Comparison of ENCODE assay signal across 8 cellular contexts in genomic region chr15:31366169-31366734, GRCh38. TPM values are rescaled to one million over a fixed set of nuclear protein-coding genes. Genes with fewer than 3 reads are reported as not detected.
DNase-seq lines count a peak whose midpoint lies in the region; ATAC-seq and TF ChIP-seq lines count a peak whose summit lies in the region.

No MANE protein-coding gene starts in this region.

- peaks cover 100% of the 10 kb centered on the region for H3K4me1 ChIP-seq in CD4-positive, CD25-positive, alpha-beta regulatory T cell (ENCODE audit: control insufficient read depth, insufficient read depth, low read length, poor library complexity, severe bottlenecking)
- H3K4me1 ChIP-seq in OCI-LY1 (ENCODE audit: insufficient read depth, low read length, severe bottlenecking) (peaks cover 80% of the 10 kb centered on the region), esophagus (ENCODE audit: control insufficient read depth in 2 of 2, insufficient read depth in 2 of 2, low read length in 1 of 2) (peaks cover 16 to 35% of the 10 kb centered on the region in 2 donors), neutrophil (ENCODE audit: control insufficient read depth in 1 of 2, insufficient read depth in 1 of 2, low read depth in 1 of 2, low read length in 1 of 2) (peaks cover 80 to 84% of the 10 kb centered on the region in 2 experiments)

- H3K9me3 ChIP-seq in CD4-positive, CD25-positive, alpha-beta regulatory T cell (ENCODE audit: control insufficient read depth in 2 of 2, low read length in 2 of 2), result peaks cover 5% of the 10 kb centered on the region in 2 experiments
- H3K9me3 ChIP-seq in OCI-LY1 (ENCODE audit: low read length), result no peaks in the 10 kb centered on the region
- H3K9me3 ChIP-seq in esophagus (ENCODE audit: control insufficient read depth in 2 of 2, insufficient read depth in 1 of 2, low read depth in 1 of 2, low read length in 1 of 2), result no peaks in the 10 kb centered on the region
- no peaks in the 10 kb centered on the region for H3K9me3 ChIP-seq in neutrophil

- H3K79me2 ChIP-seq in OCI-LY1 (ENCODE audit: insufficient read depth, low read length), result peaks cover 76% of the 10 kb centered on the region

- H3K36me3 Mint-ChIP-seq in CD4-positive, CD25-positive, alpha-beta regulatory T cell, result peaks cover 28% of the 10 kb centered on the region

- peak overlapping the region; percentile 58; the same call in 1 of the 2 replicates for H3K9ac ChIP-seq in OCI-LY1 (ENCODE audit: low read length)

- H2AFZ ChIP-seq in OCI-LY1 (ENCODE audit: low read length), result no peak overlapping the region

- peak overlapping the region; percentile 86 to 89 (median 88) for H3K4me3 Mint-ChIP-seq in CD4-positive, CD25-positive, alpha-beta regulatory T cell

- H3K4me2 ChIP-seq in OCI-LY1 (ENCODE audit: low read length), result peak overlapping the region; percentile 77

- DNase-seq in CD4-positive, CD25-positive, alpha-beta regulatory T cell, result no peak
- no peak for DNase-seq in dedifferentiated amniotic fluid mesenchymal stem cell (ENCODE audit: extremely low spot score)
- no peak for DNase-seq in KG1 (lab: John Stamatoyannopoulos, UW)
- DNase-seq in DMS153 treated with DMSO at 0.1 percent for 48 hours (lab: John Stamatoyannopoulos, UW; ENCODE audit: unreplicated experiment), result no peak

- peaks cover 4% of the 10 kb centered on the region for H3K27me3 Mint-ChIP-seq in CD4-positive, CD25-positive, alpha-beta regulatory T cell

- H3K9me3 Mint-ChIP-seq in CD4-positive, CD25-positive, alpha-beta regulatory T cell, result peaks cover 0 to 6% (median 0%) of the 10 kb centered on the region in 7 donors

- H4K20me1 ChIP-seq in OCI-LY1 (ENCODE audit: insufficient read depth, low read length), result no peaks in the 10 kb centered on the region

- ATAC-seq in CD4-positive, CD25-positive, alpha-beta regulatory T cell (ENCODE audit: low read depth in 2 of 2), result no peak
- ATAC-seq in HG03354 (IDR thresholded peaks at IDR 0.05; ENCODE audit: poor library complexity, severe bottlenecking, unreplicated experiment), result no peak

- 47 to 52% methylated on average over 7 of the region's 7 CpGs for WGBS in esophagus, 2 donors

- H3K27me3 ChIP-seq in CD4-positive, CD25-positive, alpha-beta regulatory T cell (ENCODE audit: control insufficient read depth, insufficient read depth, low read length), result no peaks in the 10 kb centered on the region
- H3K27me3 ChIP-seq in OCI-LY1 (ENCODE audit: insufficient read depth, low read length) (no peaks in the 10 kb centered on the region), esophagus (ENCODE audit: control insufficient read depth in 1 of 2, insufficient read depth in 2 of 2, low read length in 2 of 2) (no peaks in the 10 kb centered on the region), neutrophil (no peaks in the 10 kb centered on the region)

- TF ChIP-seq CTCF in OCI-LY1 (IDR thresholded peaks at IDR 0.05; ENCODE audit: low read length), result no peak; the same call in 1 of the 2 replicates
- no peak for TF ChIP-seq CTCF in neutrophil (IDR thresholded peaks at IDR 0.05)

- H3K4me3 ChIP-seq in CD4-positive, CD25-positive, alpha-beta regulatory T cell (ENCODE audit: low read depth, low read length), result peak overlapping the region; percentile 37
- H3K4me3 ChIP-seq in OCI-LY1 (ENCODE audit: low read depth, low read length, poor library complexity, severe bottlenecking), result peak overlapping the region; percentile 54
- peak overlapping the region; percentile 8 to 22 for H3K4me3 ChIP-seq in esophagus (ENCODE audit: low read depth in 1 of 2, low read length in 2 of 2)
- H3K4me3 ChIP-seq in neutrophil (ENCODE audit: low read depth in 1 of 2, low read length in 1 of 2), result peak overlapping the region in 1 of 2 experiments; percentile 49

- H3F3A ChIP-seq in OCI-LY1 (ENCODE audit: insufficient read depth, low read length), result 0 out of 2 replicates have a peak, but pooled peaks cover 4% of the 10 kb centered on the region

- peaks cover 6% of the 10 kb centered on the region for H3K36me3 ChIP-seq in CD4-positive, CD25-positive, alpha-beta regulatory T cell (ENCODE audit: control insufficient read depth, insufficient read depth, low read length)
- H3K36me3 ChIP-seq in OCI-LY1 (ENCODE audit: insufficient read depth, low read length) (peaks cover 17% of the 10 kb centered on the region), esophagus (ENCODE audit: control insufficient read depth in 2 of 2, insufficient read depth in 2 of 2, low read length in 1 of 2) (no peaks in the 10 kb centered on the region), neutrophil (peaks cover 1% of the 10 kb centered on the region)

- peaks cover 22 to 99% (median 83%) of the 10 kb centered on the region in 4 donors for H3K4me1 Mint-ChIP-seq in CD4-positive, CD25-positive, alpha-beta regulatory T cell

- H3K27ac Mint-ChIP-seq in CD4-positive, CD25-positive, alpha-beta regulatory T cell, result peak overlapping the region; percentile 94 to 98 (median 97)

- peak overlapping the region; percentile 98 for H3K27ac ChIP-seq in CD4-positive, CD25-positive, alpha-beta regulatory T cell (ENCODE audit: insufficient read depth, low read length, poor library complexity, severe bottlenecking)
- H3K27ac ChIP-seq in OCI-LY1 (ENCODE audit: low read depth, low read length, poor library complexity, severe bottlenecking) (peak overlapping the region; percentile 98), esophagus (ENCODE audit: low read depth in 2 of 2, low read length in 1 of 2) (peak overlapping the region; percentile 88 to 92), neutrophil (peak overlapping the region; percentile 95)

- no peaks in the 10 kb centered on the region for H3K9me2 ChIP-seq in OCI-LY1 (ENCODE audit: low read depth, low read length)

RNA-seq across cellular contexts. Expression of gene KLF13, which starts 39.6 kb away (rescaled TPM):
- total RNA-seq in CD4-positive, CD25-positive, alpha-beta regulatory T cell, result 227 TPM
- polyA plus RNA-seq in CD4-positive, CD25-positive, alpha-beta regulatory T cell, result 10 to 100 TPM; 36.3 to 52.1 (median 47.7) TPM
- 10 to 100 TPM in 1 of 2 donors, 1 to 10 TPM in 1; 9.0 to 20.9 TPM for polyA plus RNA-seq in esophagus
